17 cellular contexts compared by ENCODE assay signal in the genomic region with DNA sequence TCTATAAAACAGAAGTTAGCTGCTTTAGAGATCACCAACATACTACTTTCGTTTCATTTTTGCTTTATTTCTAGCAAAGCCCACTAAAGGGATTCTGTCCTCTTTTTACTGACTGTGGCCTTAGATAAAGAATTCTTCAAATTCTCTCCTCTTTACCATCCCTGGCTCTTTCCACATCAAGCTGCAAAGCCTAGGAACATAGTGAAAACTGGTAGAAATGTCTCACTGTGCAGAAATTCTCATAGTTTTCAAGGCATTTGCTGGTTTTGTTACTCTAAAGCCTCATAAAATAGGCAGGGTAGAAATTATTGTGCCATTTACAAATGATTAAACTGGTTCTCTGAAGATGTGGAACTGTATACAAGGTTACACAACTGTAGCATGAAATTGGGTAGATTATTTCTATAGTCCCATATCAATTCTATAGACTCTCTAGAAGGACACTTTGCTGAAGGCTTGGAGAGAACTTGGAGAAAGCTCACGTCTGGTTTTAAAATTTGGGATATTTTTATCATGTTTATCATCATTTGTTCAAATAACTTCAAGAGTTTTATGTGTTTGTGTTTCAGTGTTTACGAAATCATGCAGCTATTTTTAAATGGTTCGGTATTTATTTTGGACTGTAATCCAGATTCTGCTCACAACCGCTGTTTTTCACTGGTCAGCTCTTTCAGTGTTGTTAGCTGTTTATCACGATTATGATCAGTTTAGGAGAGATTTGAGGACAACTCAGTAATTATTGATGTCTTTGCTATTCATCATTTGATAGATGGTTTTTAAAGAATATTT. TPM values are rescaled to one million over a fixed set of nuclear protein-coding genes. Genes with fewer than 3 reads are reported as not detected.
A peak's percentile ranks its signal among the peaks of the same experiment; 100 is the strongest.
DNase-seq lines count a peak whose midpoint lies in the region; ATAC-seq and TF ChIP-seq lines count a peak whose summit lies in the region.
"Had no signal": no experiment of that assay in that cellular context is flagged by ENCODE, and none has a peak within 500 bp of the region (broad histone marks: within the 10 kb centered on the region; RNA-seq: fewer than 3 reads in every experiment).

No MANE protein-coding gene starts in this region.

- TF ChIP-seq CTCF in AG04449 (IDR thresholded peaks at IDR 0.05; ENCODE audit: insufficient read depth, low read length, missing control alignments) (no peak), PC-3 (conservative IDR thresholded peaks at IDR 0.05; ENCODE audit: low read depth, low read length) (no peak), prostate gland (IDR thresholded peaks at IDR 0.05) (no peak)

- peak; percentile 78 for ATAC-seq in PC-3
- ATAC-seq in HG03135 (IDR thresholded peaks at IDR 0.05; ENCODE audit: unreplicated experiment), result no peak
- no peak for ATAC-seq in GM21528 (IDR thresholded peaks at IDR 0.05; ENCODE audit: low FRiP score, unreplicated experiment)

- H3K4me1 ChIP-seq in PC-3 (ENCODE audit: insufficient read depth, low read length) (peaks cover 12% of the 10 kb centered on the region; the same call in 1 of the 2 replicates), prostate gland (replicated peaks) (peaks cover 3% of the 10 kb centered on the region)

- H3K27ac ChIP-seq in PC-3 (ENCODE audit: low read length) (no peak overlapping the region), prostate gland (peak overlapping the region; percentile 21 to 25)

- no peaks in the 10 kb centered on the region for H3K79me2 ChIP-seq in PC-3 (ENCODE audit: low read length)

- intact Hi-C loops in PC-3 (cut with micrococcal nuclease) (no loop called here), prostate gland (cut with DNase I) (no loop called here)

- H3K9ac ChIP-seq in PC-3 (ENCODE audit: low read length), result no peak overlapping the region

- H3K36me3 ChIP-seq in PC-3 (ENCODE audit: low read depth, low read length) (no peaks in the 10 kb centered on the region), prostate gland (no peaks in the 10 kb centered on the region)

- DNase-seq in AG04449 (ENCODE audit: low read depth, low spot score) (peak; percentile 16), PC-3 (peak; percentile 38), fibroblast of peridontal ligament (ENCODE audit: extremely low read depth) (peak; percentile 58), prostate gland (ENCODE audit: low spot score) (no peak), NCI-H510A treated with DMSO at 0.1 percent for 48 hours (lab: John Stamatoyannopoulos, UW) (no peak)
- no peak for DNase-seq in activated CD8-positive, alpha-beta memory T cell treated with anti-CD3 and anti-CD28 coated beads, Interleukin-2, amount 50 U/mL, for 4 hours
- DNase-seq: activated CD4-positive, alpha-beta T cell treated with anti-CD3 and anti-CD28 coated beads for 1 hour; activated naive CD4-positive, alpha-beta T cell; COR-L47; endodermal cell; glutamatergic neuron; KG1; naive B cell; NCI-H1694; substantia nigra had no signal

- H3K4me2 ChIP-seq in PC-3 (ENCODE audit: low read length), result peak overlapping the region; percentile 27; the same call in 1 of the 2 replicates

- no peaks in the 10 kb centered on the region for H3K9me3 ChIP-seq in PC-3 (ENCODE audit: low read length)
- no peaks in the 10 kb centered on the region for H3K9me3 ChIP-seq in prostate gland

- CTCF ChIA-PET in AG04449 (lab: Yijun Ruan, JAX) (interaction anchor here (1.0 to 1.7 kb wide), 5 partner anchors 10 to 95 kb away, joined by 3 to 11 read pairs (median 5); no protein-coding TSS in a partner anchor), PC-3 (lab: Charles Lee) (no interaction called here)

- BruUV-seq in PC-3 (replicated peaks; lab: Mats Ljungman, UMichigan), result no TSS peak

- H2AFZ ChIP-seq in PC-3 (ENCODE audit: low read length), result no peak overlapping the region

- no peaks in the 10 kb centered on the region for H3F3A ChIP-seq in PC-3 (ENCODE audit: low read length, unreplicated experiment)

- H4K20me1 ChIP-seq in PC-3 (ENCODE audit: low read length), result no peaks in the 10 kb centered on the region

- H3K9me2 ChIP-seq in PC-3 (replicated peaks; ENCODE audit: low read length), result no peaks in the 10 kb centered on the region

- no peak for TF ChIP-seq POLR2A in prostate gland (IDR thresholded peaks at IDR 0.05)

- peaks cover 3% of the 10 kb centered on the region; the same call in 1 of the 2 replicates for H3K27me3 ChIP-seq in PC-3 (ENCODE audit: low read length)
- no peaks in the 10 kb centered on the region for H3K27me3 ChIP-seq in prostate gland (replicated peaks; ENCODE audit: insufficient read depth)

- 21% methylated on average over 6 of the region's 6 CpGs for WGBS in prostate gland

- H3K4me3 ChIP-seq in AG04449 (ENCODE audit: low read depth, low read length) (no peak overlapping the region), PC-3 (ENCODE audit: low read length) (no peak overlapping the region), prostate gland (no peak overlapping the region)

- POLR2A ChIA-PET in AG04449 (lab: Yijun Ruan, JAX) (no interaction called here), PC-3 (lab: Charles Lee; ENCODE audit: unreplicated experiment) (no interaction called here)

RNA-seq across cellular contexts. Expression of gene CSRP2, which starts 36.8 kb away (rescaled TPM):
- total RNA-seq in PC-3 (2014; rRNA removed) (33.1 and 36.3 TPM in 2 replicates), prostate gland (10 to 100 TPM; 31.0 to 98.6 TPM)

Comparison
In these comparisons a context has a peak if more than half of its experiments do, and no peak if none do; other contexts are left out.
1. DNase-seq: peak in AG04449 (single experiment), PC-3 (single experiment) and fibroblast of peridontal ligament (single experiment); none in prostate gland (single experiment), activated CD8-positive, alpha-beta memory T cell treated with anti-CD3 and anti-CD28 coated beads, Interleukin-2, amount 50 U/mL, for 4 hours (single experiment) and NCI-H510A treated with DMSO at 0.1 percent for 48 hours (single experiment).